1 cellular context compared by ENCODE assay signal in the genomic region with DNA sequence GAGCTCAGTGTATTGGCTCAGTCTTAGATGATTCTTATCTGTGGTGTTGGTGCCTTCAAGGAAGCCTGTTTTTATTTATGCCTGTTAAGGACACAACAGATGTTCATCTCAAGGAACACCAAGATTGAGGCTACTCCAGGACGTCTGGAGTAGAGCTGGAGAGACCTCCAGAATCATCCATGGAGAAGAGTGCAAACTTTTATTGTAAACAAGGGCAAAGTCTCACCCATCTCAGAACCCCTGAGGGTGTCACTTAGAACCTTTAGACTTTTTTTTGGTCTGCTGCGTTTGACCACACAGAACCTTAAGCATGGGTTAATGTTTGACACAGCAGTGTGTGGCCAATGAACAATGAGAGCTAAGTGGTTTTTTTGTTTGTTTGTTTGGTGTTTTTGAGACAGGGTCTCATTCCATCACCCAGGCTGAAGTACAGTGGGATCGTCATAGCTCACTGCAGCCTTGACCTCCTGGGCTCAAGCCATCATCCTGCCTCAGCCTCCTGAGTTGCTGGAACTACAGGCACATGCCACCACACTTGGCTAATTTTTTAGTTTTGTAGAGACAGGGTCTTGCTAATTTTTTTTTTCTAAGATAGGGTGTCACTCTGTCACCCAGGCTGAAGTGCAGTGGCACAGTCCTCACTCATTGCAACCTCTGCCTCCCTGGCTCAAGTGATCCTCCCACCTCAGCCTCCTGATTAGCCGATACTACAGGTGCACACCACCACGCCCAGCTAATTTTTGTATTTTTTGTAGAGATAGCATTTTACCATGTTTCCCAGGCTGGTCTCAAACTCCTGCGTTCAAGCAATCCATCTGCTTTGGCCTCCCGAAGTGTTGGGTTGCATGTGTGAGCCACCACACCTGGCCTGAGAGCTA.
TF ChIP-seq lines count a peak whose summit lies in the region.

No MANE protein-coding gene starts in this region.

TF ChIP-seq in HepG2, 621 proteins besides CTCF, POLR2A, EP300 and RAD21 (continued from another document and continues in another):
- TF ChIP-seq ZSCAN29 (CRISPR knock-in tag; conservative IDR thresholded peaks at IDR 0.05) = 0 out of 2 replicates have a peak, but pooled peaks have one; percentile 46
- TF ChIP-seq ZMAT3 (CRISPR knock-in tag; conservative IDR thresholded peaks at IDR 0.05) = peak; percentile 52; the same call in 1 of the 2 replicates
- TF ChIP-seq TEAD3 (CRISPR knock-in tag; optimal IDR thresholded peaks at IDR 0.05; ENCODE audit: borderline replicate concordance) = peak; percentile 89
- TF ChIP-seq, protein P1, sequence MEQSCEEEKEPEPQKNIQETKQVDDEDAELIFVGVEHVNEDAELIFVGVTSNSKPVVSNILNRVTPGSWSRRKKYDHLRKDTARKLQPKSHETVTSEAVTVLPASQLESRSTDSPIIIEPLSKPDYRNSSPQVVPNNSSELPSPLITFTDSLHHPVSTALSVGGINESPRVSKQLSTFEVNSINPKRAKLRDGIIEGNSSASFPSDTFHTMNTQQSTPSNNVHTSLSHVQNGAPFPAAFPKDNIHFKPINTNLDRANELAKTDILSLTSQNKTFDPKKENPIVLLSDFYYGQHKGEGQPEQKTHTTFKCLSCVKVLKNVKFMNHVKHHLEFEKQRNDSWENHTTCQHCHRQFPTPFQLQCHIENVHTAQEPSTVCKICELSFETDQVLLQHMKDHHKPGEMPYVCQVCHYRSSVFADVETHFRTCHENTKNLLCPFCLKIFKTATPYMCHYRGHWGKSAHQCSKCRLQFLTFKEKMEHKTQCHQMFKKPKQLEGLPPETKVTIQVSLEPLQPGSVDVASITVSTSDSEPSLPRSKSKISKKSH (CRISPR knock-in tag; IDR thresholded peaks at IDR 0.05; ENCODE audit: borderline replicate concordance) = no peak
- TF ChIP-seq FOXP1 (IDR thresholded peaks at IDR 0.05) = peak; percentile 70; the same call in 1 of the 2 replicates
- peak; percentile 97 for TF ChIP-seq FOXP1 (CRISPR knock-in tag; IDR thresholded peaks at IDR 0.05)
- no peak for TF ChIP-seq PRDM4 (CRISPR knock-in tag; IDR thresholded peaks at IDR 0.05; ENCODE audit: borderline replicate concordance)
- TF ChIP-seq CREM (IDR thresholded peaks at IDR 0.05) = peak; percentile 79
- no peak for TF ChIP-seq CREM (CRISPR knock-in tag; IDR thresholded peaks at IDR 0.05)
- TF ChIP-seq NKX3-1 (CRISPR knock-in tag; IDR thresholded peaks at IDR 0.05) = 0 out of 2 replicates have a peak, but pooled peaks have one; percentile 37
- TF ChIP-seq ZMYM2 (CRISPR knock-in tag; IDR thresholded peaks at IDR 0.05) = peak; percentile 60; the same call in 1 of the 2 replicates
- no peak for TF ChIP-seq DMTF1 (CRISPR knock-in tag; IDR thresholded peaks at IDR 0.05)
- TF ChIP-seq ZNF788 (CRISPR knock-in tag; IDR thresholded peaks at IDR 0.05; ENCODE audit: borderline replicate concordance) = no peak
- no peak for TF ChIP-seq HNRNPLL (IDR thresholded peaks at IDR 0.05; ENCODE audit: low read depth, low read length, poor library complexity, severe bottlenecking)
- TF ChIP-seq ZNF263 (CRISPR knock-in tag; IDR thresholded peaks at IDR 0.05) = peak; percentile 21; the same call in 1 of the 2 replicates
- TF ChIP-seq, protein P2, sequence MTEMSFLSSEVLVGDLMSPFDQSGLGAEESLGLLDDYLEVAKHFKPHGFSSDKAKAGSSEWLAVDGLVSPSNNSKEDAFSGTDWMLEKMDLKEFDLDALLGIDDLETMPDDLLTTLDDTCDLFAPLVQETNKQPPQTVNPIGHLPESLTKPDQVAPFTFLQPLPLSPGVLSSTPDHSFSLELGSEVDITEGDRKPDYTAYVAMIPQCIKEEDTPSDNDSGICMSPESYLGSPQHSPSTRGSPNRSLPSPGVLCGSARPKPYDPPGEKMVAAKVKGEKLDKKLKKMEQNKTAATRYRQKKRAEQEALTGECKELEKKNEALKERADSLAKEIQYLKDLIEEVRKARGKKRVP (CRISPR knock-in tag; IDR thresholded peaks at IDR 0.05) = peak in 1 of 2 experiments; percentile 54; a peak in 1 of 4 replicates
- peak; percentile 61; the same call in 1 of the 2 replicates for TF ChIP-seq MTA1 (CRISPR knock-in tag; IDR thresholded peaks at IDR 0.05; ENCODE audit: borderline replicate concordance)
- TF ChIP-seq NR2F1 (CRISPR knock-in tag; IDR thresholded peaks at IDR 0.05) = peak; percentile 73 to 79
- peak; percentile 76 for TF ChIP-seq FOXO1 (CRISPR knock-in tag; IDR thresholded peaks at IDR 0.05)
- TF ChIP-seq, protein P3, sequence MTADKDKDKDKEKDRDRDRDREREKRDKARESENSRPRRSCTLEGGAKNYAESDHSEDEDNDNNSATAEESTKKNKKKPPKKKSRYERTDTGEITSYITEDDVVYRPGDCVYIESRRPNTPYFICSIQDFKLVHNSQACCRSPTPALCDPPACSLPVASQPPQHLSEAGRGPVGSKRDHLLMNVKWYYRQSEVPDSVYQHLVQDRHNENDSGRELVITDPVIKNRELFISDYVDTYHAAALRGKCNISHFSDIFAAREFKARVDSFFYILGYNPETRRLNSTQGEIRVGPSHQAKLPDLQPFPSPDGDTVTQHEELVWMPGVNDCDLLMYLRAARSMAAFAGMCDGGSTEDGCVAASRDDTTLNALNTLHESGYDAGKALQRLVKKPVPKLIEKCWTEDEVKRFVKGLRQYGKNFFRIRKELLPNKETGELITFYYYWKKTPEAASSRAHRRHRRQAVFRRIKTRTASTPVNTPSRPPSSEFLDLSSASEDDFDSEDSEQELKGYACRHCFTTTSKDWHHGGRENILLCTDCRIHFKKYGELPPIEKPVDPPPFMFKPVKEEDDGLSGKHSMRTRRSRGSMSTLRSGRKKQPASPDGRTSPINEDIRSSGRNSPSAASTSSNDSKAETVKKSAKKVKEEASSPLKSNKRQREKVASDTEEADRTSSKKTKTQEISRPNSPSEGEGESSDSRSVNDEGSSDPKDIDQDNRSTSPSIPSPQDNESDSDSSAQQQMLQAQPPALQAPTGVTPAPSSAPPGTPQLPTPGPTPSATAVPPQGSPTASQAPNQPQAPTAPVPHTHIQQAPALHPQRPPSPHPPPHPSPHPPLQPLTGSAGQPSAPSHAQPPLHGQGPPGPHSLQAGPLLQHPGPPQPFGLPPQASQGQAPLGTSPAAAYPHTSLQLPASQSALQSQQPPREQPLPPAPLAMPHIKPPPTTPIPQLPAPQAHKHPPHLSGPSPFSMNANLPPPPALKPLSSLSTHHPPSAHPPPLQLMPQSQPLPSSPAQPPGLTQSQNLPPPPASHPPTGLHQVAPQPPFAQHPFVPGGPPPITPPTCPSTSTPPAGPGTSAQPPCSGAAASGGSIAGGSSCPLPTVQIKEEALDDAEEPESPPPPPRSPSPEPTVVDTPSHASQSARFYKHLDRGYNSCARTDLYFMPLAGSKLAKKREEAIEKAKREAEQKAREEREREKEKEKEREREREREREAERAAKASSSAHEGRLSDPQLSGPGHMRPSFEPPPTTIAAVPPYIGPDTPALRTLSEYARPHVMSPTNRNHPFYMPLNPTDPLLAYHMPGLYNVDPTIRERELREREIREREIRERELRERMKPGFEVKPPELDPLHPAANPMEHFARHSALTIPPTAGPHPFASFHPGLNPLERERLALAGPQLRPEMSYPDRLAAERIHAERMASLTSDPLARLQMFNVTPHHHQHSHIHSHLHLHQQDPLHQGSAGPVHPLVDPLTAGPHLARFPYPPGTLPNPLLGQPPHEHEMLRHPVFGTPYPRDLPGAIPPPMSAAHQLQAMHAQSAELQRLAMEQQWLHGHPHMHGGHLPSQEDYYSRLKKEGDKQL (CRISPR knock-in tag; IDR thresholded peaks at IDR 0.05; ENCODE audit: low read depth) = 0 out of 2 replicates have a peak, but pooled peaks have one; percentile 13
- peak; percentile 42; the same call in 1 of the 2 replicates for TF ChIP-seq KDM6A (CRISPR knock-in tag; IDR thresholded peaks at IDR 0.05; ENCODE audit: low read depth)
- no peak for TF ChIP-seq SAFB2 (CRISPR knock-in tag; IDR thresholded peaks at IDR 0.05; ENCODE audit: borderline replicate concordance, low read depth)
- TF ChIP-seq ZNF652 (CRISPR knock-in tag; IDR thresholded peaks at IDR 0.05; ENCODE audit: borderline replicate concordance, low read depth) = peak; percentile 72; the same call in 1 of the 2 replicates
- TF ChIP-seq, protein P4, sequence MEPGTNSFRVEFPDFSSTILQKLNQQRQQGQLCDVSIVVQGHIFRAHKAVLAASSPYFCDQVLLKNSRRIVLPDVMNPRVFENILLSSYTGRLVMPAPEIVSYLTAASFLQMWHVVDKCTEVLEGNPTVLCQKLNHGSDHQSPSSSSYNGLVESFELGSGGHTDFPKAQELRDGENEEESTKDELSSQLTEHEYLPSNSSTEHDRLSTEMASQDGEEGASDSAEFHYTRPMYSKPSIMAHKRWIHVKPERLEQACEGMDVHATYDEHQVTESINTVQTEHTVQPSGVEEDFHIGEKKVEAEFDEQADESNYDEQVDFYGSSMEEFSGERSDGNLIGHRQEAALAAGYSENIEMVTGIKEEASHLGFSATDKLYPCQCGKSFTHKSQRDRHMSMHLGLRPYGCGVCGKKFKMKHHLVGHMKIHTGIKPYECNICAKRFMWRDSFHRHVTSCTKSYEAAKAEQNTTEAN (CRISPR knock-in tag; conservative IDR thresholded peaks at IDR 0.05) = peak; percentile 48; the same call in 1 of the 2 replicates
- 0 out of 2 replicates have a peak, but pooled peaks have one; percentile 12 for TF ChIP-seq ZNF775 (CRISPR knock-in tag; IDR thresholded peaks at IDR 0.05; ENCODE audit: borderline replicate concordance)
- TF ChIP-seq, protein P5, sequence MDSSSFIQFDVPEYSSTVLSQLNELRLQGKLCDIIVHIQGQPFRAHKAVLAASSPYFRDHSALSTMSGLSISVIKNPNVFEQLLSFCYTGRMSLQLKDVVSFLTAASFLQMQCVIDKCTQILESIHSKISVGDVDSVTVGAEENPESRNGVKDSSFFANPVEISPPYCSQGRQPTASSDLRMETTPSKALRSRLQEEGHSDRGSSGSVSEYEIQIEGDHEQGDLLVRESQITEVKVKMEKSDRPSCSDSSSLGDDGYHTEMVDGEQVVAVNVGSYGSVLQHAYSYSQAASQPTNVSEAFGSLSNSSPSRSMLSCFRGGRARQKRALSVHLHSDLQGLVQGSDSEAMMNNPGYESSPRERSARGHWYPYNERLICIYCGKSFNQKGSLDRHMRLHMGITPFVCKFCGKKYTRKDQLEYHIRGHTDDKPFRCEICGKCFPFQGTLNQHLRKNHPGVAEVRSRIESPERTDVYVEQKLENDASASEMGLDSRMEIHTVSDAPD (CRISPR knock-in tag; IDR thresholded peaks at IDR 0.05) = peak; percentile 73; the same call in 1 of the 2 replicates
- TF ChIP-seq ELF3 (CRISPR knock-in tag; IDR thresholded peaks at IDR 0.05) = no peak; the same call in 1 of the 2 replicates
- TF ChIP-seq CBX2 (IDR thresholded peaks at IDR 0.05; ENCODE audit: low read depth, low read length) = no peak
- TF ChIP-seq CBX2 (CRISPR knock-in tag; IDR thresholded peaks at IDR 0.05; ENCODE audit: low read depth) = no peak
- peak; percentile 25; the same call in 1 of the 2 replicates for TF ChIP-seq NFYB (CRISPR knock-in tag; IDR thresholded peaks at IDR 0.05)
- 0 out of 2 replicates have a peak, but pooled peaks have one; percentile 36 for TF ChIP-seq ZNF280D (CRISPR knock-in tag; IDR thresholded peaks at IDR 0.05)
- no peak for TF ChIP-seq NFRKB (IDR thresholded peaks at IDR 0.05)
- TF ChIP-seq KLF16 (CRISPR knock-in tag; IDR thresholded peaks at IDR 0.05) = no peak; a peak in 1 of 4 replicates
- TF ChIP-seq GATA4 (IDR thresholded peaks at IDR 0.05; ENCODE audit: borderline replicate concordance, low read depth) = peak; percentile 37; the same call in 1 of the 2 replicates
